1 cellular context compared by ENCODE assay signal in genomic region chr16:75257886-75258806, GRCh38.
TF ChIP-seq lines count a peak whose summit lies in the region.

No MANE protein-coding gene starts in this region.

TF ChIP-seq in GM23338, 12 proteins besides CTCF, POLR2A, EP300 and RAD21 (continued from another document):
- TF ChIP-seq ZNF462 (CRISPR knock-in tag; IDR thresholded peaks at IDR 0.05) (no peak), ZNF331 (CRISPR knock-in tag; IDR thresholded peaks at IDR 0.05; ENCODE audit: low read depth) (no peak), ZNF114 (CRISPR knock-in tag; IDR thresholded peaks at IDR 0.05) (no peak), STAT1 (IDR thresholded peaks at IDR 0.05; ENCODE audit: unreplicated experiment) (no peak), ETS1 (IDR thresholded peaks at IDR 0.05) (no peak), EZH2phosphoT487 (IDR thresholded peaks at IDR 0.05; ENCODE audit: unreplicated experiment) (no peak), JUNB (IDR thresholded peaks at IDR 0.05; ENCODE audit: unreplicated experiment) (no peak), POLR2AphosphoS5 (IDR thresholded peaks at IDR 0.05; ENCODE audit: low read depth) (no peak)
